ENCODE assay signal across 9 cellular contexts in genomic region chr18:12839526-12840196, GRCh38. TPM values are rescaled to one million over a fixed set of nuclear protein-coding genes. Genes with fewer than 3 reads are reported as not detected.
DNase-seq lines count a peak whose midpoint lies in the region; ATAC-seq, FAIRE-seq and TF ChIP-seq lines count a peak whose summit lies in the region.
"Had no signal": no experiment of that assay in that cellular context is flagged by ENCODE, and none has a peak within 500 bp of the region (broad histone marks: within the 10 kb centered on the region; RNA-seq: fewer than 3 reads in every experiment).

No MANE protein-coding gene starts in this region.

- H3K4me1 ChIP-seq in pancreas: peaks cover 8 to 30% (median 22%) of the 10 kb centered on the region in 3 donors
- H3K4me1 ChIP-seq in gastrocnemius medialis: peaks cover 11 to 12% of the 10 kb centered on the region in 2 donors
- peaks cover 4 to 10% (median 8%) of the 10 kb centered on the region in 4 donors for H3K4me1 ChIP-seq in esophagus muscularis mucosa

- H3K9me3 ChIP-seq in pancreas: no peaks in the 10 kb centered on the region
- no peaks in the 10 kb centered on the region for H3K9me3 ChIP-seq in gastrocnemius medialis
- no peaks in the 10 kb centered on the region for H3K9me3 ChIP-seq in esophagus muscularis mucosa

- peak; percentile 70 for DNase-seq in NAMALWA (ENCODE audit: low spot score)
- DNase-seq in MCF 10A (ENCODE audit: unreplicated experiment): peak; percentile 31
- no peak for DNase-seq in pancreas
- DNase-seq in gastrocnemius medialis: no peak
- no peak for DNase-seq in esophagus muscularis mucosa (ENCODE audit: extremely low spot score)
- no peak for DNase-seq in left colon

- ATAC-seq in GM18517 (IDR thresholded peaks at IDR 0.05; ENCODE audit: unreplicated experiment) (peak; percentile 73), HG02588 (IDR thresholded peaks at IDR 0.05; ENCODE audit: unreplicated experiment) (peak; percentile 74), pancreas (peak in 2 of 4 donors; percentile 44), gastrocnemius medialis (no peak), left colon (no peak)

- POLR2A ChIA-PET in MCF 10A (lab: Yijun Ruan, JAX): interaction anchor here (0.7 to 2.9 kb wide), 7 partner anchors 16 to 146 kb away, joined by 3 to 19 read pairs (median 5); partner anchors contain the start of genes CEP76, PSMG2 and PTPN2

- H3K36me3 ChIP-seq in pancreas: peaks cover 0 to 8% (median 0%) of the 10 kb centered on the region in 3 donors
- peaks cover 0 to 4% of the 10 kb centered on the region in 2 donors for H3K36me3 ChIP-seq in gastrocnemius medialis
- peaks cover 0 to 13% (median 4%) of the 10 kb centered on the region in 4 donors for H3K36me3 ChIP-seq in esophagus muscularis mucosa

- H3K27me3 ChIP-seq in pancreas (no peaks in the 10 kb centered on the region), gastrocnemius medialis (no peaks in the 10 kb centered on the region), esophagus muscularis mucosa (no peaks in the 10 kb centered on the region)

- H3K9me3 Mint-ChIP-seq in MCF 10A (ENCODE audit: unreplicated experiment): no peaks in the 10 kb centered on the region

- no TSS peak for BruUV-seq in MCF 10A (replicated peaks; lab: Mats Ljungman, UMichigan)

- H3K27ac ChIP-seq in pancreas (peak overlapping the region; percentile 55 to 91 (median 87)), gastrocnemius medialis (peak overlapping the region in 1 of 4 donors; percentile 2), esophagus muscularis mucosa (replicated peaks in 1 of 4) (peak overlapping the region in 2 of 4 donors; percentile 31 to 55)
- H3K27ac ChIP-seq: VCaP had no signal

- H3K36me3 Mint-ChIP-seq in MCF 10A (ENCODE audit: insufficient read depth, unreplicated experiment): peaks cover 40% of the 10 kb centered on the region

- H3K27ac Mint-ChIP-seq in MCF 10A (ENCODE audit: low read depth, unreplicated experiment): peak overlapping the region; percentile 87

- CTCF ChIA-PET in MCF 10A (lab: Yijun Ruan, JAX): interaction anchor here (0.7 kb wide), 1 partner anchor 42 kb away, joined by 4 read pairs; no protein-coding TSS in a partner anchor

- H3K4me1 Mint-ChIP-seq in MCF 10A (ENCODE audit: insufficient read depth, unreplicated experiment): peaks cover 42% of the 10 kb centered on the region

- no peak for FAIRE-seq in pancreas (lab: Jason Lieb, UNC)

- no peak overlapping the region for H3K4me3 Mint-ChIP-seq in MCF 10A (ENCODE audit: unreplicated experiment)

- H3K4me3 ChIP-seq in pancreas: no peak overlapping the region
- no peak overlapping the region for H3K4me3 ChIP-seq in gastrocnemius medialis
- H3K4me3 ChIP-seq in esophagus muscularis mucosa: no peak overlapping the region

- TF ChIP-seq CTCF in MCF 10A (IDR thresholded peaks at IDR 0.05; ENCODE audit: unreplicated experiment) (no peak), pancreas (IDR thresholded peaks at IDR 0.05) (no peak), gastrocnemius medialis (IDR thresholded peaks at IDR 0.05 in 4 of 5, conservative IDR thresholded peaks at IDR 0.05 in 1 of 5) (no peak), esophagus muscularis mucosa (IDR thresholded peaks at IDR 0.05) (no peak)

- intact Hi-C loops in MCF 10A (cut with micrococcal nuclease) (loop anchor here (2.0 kb wide), 1 partner anchor 43 kb away; no protein-coding TSS in a partner anchor), pancreas (cut with DNase I) (loop anchor here in 1 of 3 donors (5.0 to 10.0 kb wide), 2 partner anchors 38 to 65 kb away; no protein-coding TSS in a partner anchor), gastrocnemius medialis (cut with DNase I; ENCODE audit: low total_unique reads) (loop anchor here (5.0 kb wide), 1 partner anchor 43 kb away; the partner anchor contains the start of gene PTPN2), esophagus muscularis mucosa (cut with DNase I) (no loop called here), left colon (cut with DNase I, micrococcal nuclease) (loop anchor here in 1 of 2 donors (10.0 kb wide), 1 partner anchor 45 kb away; the partner anchor contains the start of gene PTPN2)

- TF ChIP-seq EP300 in esophagus muscularis mucosa (IDR thresholded peaks at IDR 0.05): no peak

- 95 to 100% methylated on average over 1 of the region's 1 CpG for WGBS in pancreas, 2 donors
- WGBS in esophagus muscularis mucosa: 69% methylated on average over 1 of the region's 1 CpG

- TF ChIP-seq POLR2A in gastrocnemius medialis (IDR thresholded peaks at IDR 0.05): no peak
- TF ChIP-seq POLR2A in esophagus muscularis mucosa (IDR thresholded peaks at IDR 0.05; ENCODE audit: low read depth): no peak

- H3K27me3 Mint-ChIP-seq in MCF 10A (ENCODE audit: insufficient read depth, unreplicated experiment): no peaks in the 10 kb centered on the region

- in situ Hi-C loops in gastrocnemius medialis (cut with MboI; ENCODE audit: low sequenced_read_pairs in 4 of 4): no loop called here

RNA-seq across cellular contexts. Expression of gene PTPN2, which starts 44.4 kb away (rescaled TPM):
- total RNA-seq in MCF 10A (2022) (60.0 and 75.2 TPM in 2 replicates), pancreas (10 to 100 TPM; 24.8 to 30.5 (median 26.3) TPM), gastrocnemius medialis (10 to 100 TPM; 17.0 to 20.0 (median 17.5) TPM), esophagus muscularis mucosa (10 to 100 TPM; 14.3 to 27.5 (median 18.0) TPM), left colon (10 to 100 TPM; 34.0 to 35.4 TPM)
- 10 to 100 TPM; 22.8 to 37.1 TPM for polyA plus RNA-seq in pancreas

Comparison
In these comparisons a context has a peak if more than half of its experiments do, and no peak if none do; other contexts are left out.
1. ATAC-seq: peak in GM18517 (single experiment) and HG02588 (single experiment); none in gastrocnemius medialis (0 of 2) and left colon (single experiment).
2. DNase-seq: peak in NAMALWA (single experiment) and MCF 10A (single experiment); none in pancreas (0 of 6), gastrocnemius medialis (0 of 2), esophagus muscularis mucosa (single experiment) and left colon (0 of 2).